Comparison of ENCODE assay signal across 32 cellular contexts in the genomic region with DNA sequence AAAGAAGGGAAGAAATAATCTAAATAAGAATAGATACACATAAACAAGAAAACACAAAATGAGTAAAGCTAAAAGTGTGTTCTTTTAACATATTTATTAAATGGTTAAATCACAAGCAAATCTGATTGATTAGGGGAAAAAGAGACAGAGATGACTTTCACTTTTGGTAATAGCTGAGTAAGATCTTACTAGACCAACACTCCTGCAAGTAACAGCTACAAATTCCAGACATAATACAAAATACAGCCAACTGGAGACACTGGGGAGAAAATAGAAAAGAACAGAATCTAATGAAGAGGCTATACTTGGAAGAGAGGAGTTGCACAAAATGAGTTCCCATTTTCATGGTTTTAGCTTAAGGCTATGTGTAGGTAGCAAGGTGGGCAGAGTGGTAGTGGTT. TPM values are rescaled to one million over a fixed set of nuclear protein-coding genes. Genes with fewer than 3 reads are reported as not detected.
A peak's percentile ranks its signal among the peaks of the same experiment; 100 is the strongest.
DNase-seq lines count a peak whose midpoint lies in the region; ATAC-seq, FAIRE-seq and TF ChIP-seq lines count a peak whose summit lies in the region.
"Had no signal": no experiment of that assay in that cellular context is flagged by ENCODE, and none has a peak within 500 bp of the region (broad histone marks: within the 10 kb centered on the region; RNA-seq: fewer than 3 reads in every experiment).

No MANE protein-coding gene starts in this region.

- TF ChIP-seq EP300 in H1 (IDR thresholded peaks at IDR 0.05; ENCODE audit: borderline replicate concordance in 1 of 2, low read depth in 2 of 2, low read length in 2 of 2) = no peak

- TF ChIP-seq POLR2A in heart left ventricle (IDR thresholded peaks at IDR 0.05) = no peak
- no peak for TF ChIP-seq POLR2A in H1 (IDR thresholded peaks at IDR 0.05; ENCODE audit: control extremely low read depth in 1 of 2, low read depth in 2 of 2, low read length in 2 of 2)

- TF ChIP-seq RAD21 in H1 (IDR thresholded peaks at IDR 0.05 in 1 of 2, conservative IDR thresholded peaks at IDR 0.05 in 1 of 2; ENCODE audit: low read depth in 2 of 2, low read length in 2 of 2) = no peak

- peak overlapping the region; percentile 91 to 96 (median 94) for H3K27ac Mint-ChIP-seq in nephron
- H3K27ac Mint-ChIP-seq: CD8-positive, alpha-beta memory T cell had no signal

- no peak overlapping the region for H2BK120ac ChIP-seq in H1 (replicated peaks; ENCODE audit: low read depth, low read length)

- no peaks in the 10 kb centered on the region for H3K36me3 ChIP-seq in cardiac muscle cell
- H3K36me3 ChIP-seq in heart left ventricle = no peaks in the 10 kb centered on the region
- H3K36me3 ChIP-seq in H1 (ENCODE audit: control insufficient read depth in 2 of 4, insufficient read depth in 4 of 4, low read length in 3 of 4) = no peaks in the 10 kb centered on the region
- H3K36me3 ChIP-seq: adrenal gland, left ventricle myocardium inferior had no signal

- peak overlapping the region; percentile 56 to 73 for H3K4me2 ChIP-seq in H1 (ENCODE audit: insufficient read depth in 1 of 2, low read depth in 2 of 2, low read length in 2 of 2)

- no peak overlapping the region; a peak in 1 of 7 replicates for H3K9ac ChIP-seq in H1 (replicated peaks in 1 of 4; ENCODE audit: extremely low read depth in 1 of 4, low read depth in 3 of 4, low read length in 3 of 4)

- H3K4me3 Mint-ChIP-seq in nephron = peak overlapping the region; percentile 81 to 91 (median 91)
- H3K4me3 Mint-ChIP-seq: activated T-cell treated with anti-CD3 and anti-CD28 coated beads, Interleukin-2, amount 50 U/mL, for 4 hours; CD8-positive, alpha-beta memory T cell had no signal

- no peak overlapping the region for H3K18ac ChIP-seq in H1 (ENCODE audit: extremely low read depth, low read length)

- no peaks in the 10 kb centered on the region for H3K9me3 ChIP-seq in cardiac muscle cell (ENCODE audit: low read depth)
- no peaks in the 10 kb centered on the region for H3K9me3 ChIP-seq in heart left ventricle
- H3K9me3 ChIP-seq in H1 (ENCODE audit: insufficient read depth in 2 of 2, low read depth in 1 of 2, low read length in 1 of 2) = no peaks in the 10 kb centered on the region
- H3K9me3 ChIP-seq: adrenal gland, left ventricle myocardium inferior, psoas muscle had no signal

- no peak overlapping the region for H3K14ac ChIP-seq in H1 (ENCODE audit: insufficient read length)

- no peak overlapping the region for H4K91ac ChIP-seq in H1 (replicated peaks; ENCODE audit: insufficient read length, low read length)

- no peak for FAIRE-seq in H1 (lab: Jason Lieb, UNC)
- FAIRE-seq: bronchial epithelial cell, GM12891 had no signal

- intact Hi-C loops in heart left ventricle (cut with DNase I) = no loop called here

- no peak for DNase-seq in cardiac muscle cell (ENCODE audit: low read depth in 1 of 2, low spot score in 1 of 2)
- no peak for DNase-seq in heart left ventricle
- no peak for DNase-seq in H1 (ENCODE audit: low read depth in 1 of 2, low spot score in 2 of 2)
- DNase-seq in GM10266 (ENCODE audit: extremely low spot score) = no peak
- no peak for DNase-seq in GM19240 (ENCODE audit: insufficient read length, low spot score)
- DNase-seq: 8988T; activated CD4-positive, CD25-positive, alpha-beta regulatory T cell treated with anti-CD3 and anti-CD28 coated beads, Interleukin-2, amount 50 U/mL, for 72 hours; activated naive CD4-positive, alpha-beta T cell; activated T-cell treated with anti-CD3 and anti-CD28 coated beads, Interleukin-2, amount 50 U/mL, for 4 hours; adrenal gland; AML-193; CD8-positive, alpha-beta memory T cell; cortex of kidney; DMS53; head of caudate nucleus; IMR-90; left ventricle myocardium inferior; NCI-H69; psoas muscle; Right ventricle myocardium superior; stimulated activated CD4-positive, alpha-beta T cell treated with anti-CD3 and anti-CD28 coated beads, Interleukin-2, amount 100 ng/mL, for 24 hours; stimulated activated naive CD4-positive, alpha-beta T cell had no signal

- TF ChIP-seq CTCF in cardiac muscle cell (IDR thresholded peaks at IDR 0.05; ENCODE audit: low read depth, low read length) = no peak
- no peak for TF ChIP-seq CTCF in heart left ventricle (IDR thresholded peaks at IDR 0.05)
- no peak for TF ChIP-seq CTCF in H1 (IDR thresholded peaks at IDR 0.05; ENCODE audit: control extremely low read depth in 1 of 3, insufficient read depth in 1 of 3, low read depth in 1 of 3, low read length in 3 of 3)
- TF ChIP-seq CTCF in nephron (IDR thresholded peaks at IDR 0.05; ENCODE audit: unreplicated experiment in 3 of 3) = no peak
- TF ChIP-seq CTCF in GM10266 (IDR thresholded peaks at IDR 0.05; ENCODE audit: control insufficient read depth, insufficient read depth, low read depth, missing control alignments) = no peak

- H3K27me3 ChIP-seq in cardiac muscle cell = no peaks in the 10 kb centered on the region
- H3K27me3 ChIP-seq in heart left ventricle = peaks cover 0 to 17% (median 0%) of the 10 kb centered on the region in 9 donors
- no peaks in the 10 kb centered on the region for H3K27me3 ChIP-seq in H1 (replicated peaks in 1 of 4; ENCODE audit: control insufficient read depth in 3 of 4, extremely low read depth in 1 of 4, insufficient read depth in 3 of 4, low read length in 3 of 4)

- 0 out of 2 replicates have a peak, but pooled peaks cover 2% of the 10 kb centered on the region for H3K23me2 ChIP-seq in H1 (ENCODE audit: low read depth, low read length)

- no peak overlapping the region for H3K4ac ChIP-seq in H1 (replicated peaks; ENCODE audit: insufficient read length, low read depth, low read length)

- H3K4me1 ChIP-seq in cardiac muscle cell (ENCODE audit: low read depth) (peaks cover 11% of the 10 kb centered on the region), heart left ventricle (no peaks in the 10 kb centered on the region), H1 (replicated peaks in 1 of 4; ENCODE audit: control insufficient read depth in 3 of 4, insufficient read depth in 4 of 4, low read length in 3 of 4) (0 out of 7 replicates have a peak, but pooled peaks cover 0 to 3% (median 0%) of the 10 kb centered on the region in 4 experiments)
- H3K4me1 ChIP-seq: adrenal gland, left ventricle myocardium inferior, psoas muscle had no signal

- H3K27me3 Mint-ChIP-seq in nephron (ENCODE audit: low read depth) = no peaks in the 10 kb centered on the region

- no peak overlapping the region for H2BK5ac ChIP-seq in H1 (ENCODE audit: low read depth, low read length)

- H4K8ac ChIP-seq in H1 (ENCODE audit: extremely low read depth, insufficient read depth, low read length) = no peak overlapping the region

- POLR2A ChIA-PET in H1 (lab: Charles Lee; ENCODE audit: partially characterized antibody) = interaction anchor here (1.0 kb wide), 1 partner anchor 10 kb away, joined by 3 read pairs; no protein-coding TSS in a partner anchor

- H3K56ac ChIP-seq in H1 (replicated peaks; ENCODE audit: insufficient read length, low read depth, low read length) = no peak overlapping the region

- no peak overlapping the region for H3K23ac ChIP-seq in H1 (ENCODE audit: insufficient read length)

- H2AK5ac ChIP-seq in H1 (ENCODE audit: low read depth, low read length) = no peak overlapping the region

- peaks cover 21% of the 10 kb centered on the region for H3K36me3 Mint-ChIP-seq in nephron (ENCODE audit: low read depth)
- H3K36me3 Mint-ChIP-seq: CD8-positive, alpha-beta memory T cell had no signal

- H3K27ac ChIP-seq in cardiac muscle cell (peak overlapping the region; percentile 92), heart left ventricle (no peak overlapping the region), H1 (ENCODE audit: low read depth, low read length) (no peak overlapping the region)
- H3K27ac ChIP-seq: adrenal gland, HL-60, left ventricle myocardium inferior, psoas muscle, skin epidermis had no signal

- no peak overlapping the region for H2AFZ ChIP-seq in H1 (ENCODE audit: low read length)

- H2BK12ac ChIP-seq in H1 (ENCODE audit: low read depth, low read length) = no peak overlapping the region

- H2BK20ac ChIP-seq in H1 (ENCODE audit: low read length) = no peak overlapping the region

- H3K79me1 ChIP-seq in H1 (ENCODE audit: low read depth, low read length) = no peaks in the 10 kb centered on the region

- ATAC-seq in heart left ventricle (no peak), GM18511 (IDR thresholded peaks at IDR 0.05; ENCODE audit: unreplicated experiment) (no peak), GM21717 (IDR thresholded peaks at IDR 0.05; ENCODE audit: unreplicated experiment) (no peak)
- ATAC-seq: activated T-cell treated with anti-CD3 and anti-CD28 coated beads, Interleukin-2, amount 50 U/mL, for 4 hours; psoas muscle had no signal

- peaks cover 5% of the 10 kb centered on the region for H3K4me1 Mint-ChIP-seq in nephron
- H3K4me1 Mint-ChIP-seq: CD8-positive, alpha-beta memory T cell had no signal

- CTCF ChIA-PET in H1 (lab: Charles Lee; ENCODE audit: partially characterized antibody) = interaction anchor here (1.1 kb wide), 1 partner anchor 314 kb away, joined by 3 read pairs; no protein-coding TSS in a partner anchor

- peaks cover 23% of the 10 kb centered on the region for H3K9me3 Mint-ChIP-seq in nephron
- H3K9me3 Mint-ChIP-seq: activated T-cell treated with anti-CD3 and anti-CD28 coated beads, Interleukin-2, amount 50 U/mL, for 4 hours had no signal

- peaks cover 0 to 19% of the 10 kb centered on the region in 2 experiments; a peak in 2 of 4 replicates for H3K79me2 ChIP-seq in H1 (ENCODE audit: control insufficient read depth in 1 of 2, insufficient read depth in 2 of 2, low read length in 2 of 2)

- H4K5ac ChIP-seq in H1 (ENCODE audit: insufficient read length, low read depth, low read length) = no peak overlapping the region

- no peaks in the 10 kb centered on the region for H4K20me1 ChIP-seq in H1 (replicated peaks in 1 of 2; ENCODE audit: control insufficient read depth in 1 of 2, insufficient read depth in 2 of 2, low read length in 2 of 2)

- H3K4me3 ChIP-seq in cardiac muscle cell = peak overlapping the region; percentile 70
- H3K4me3 ChIP-seq in heart left ventricle = no peak overlapping the region
- H3K4me3 ChIP-seq in H1 (ENCODE audit: extremely low read depth in 1 of 4, insufficient read depth in 2 of 4, low read depth in 3 of 4, low read length in 4 of 4) = peak overlapping the region; percentile 11 to 65 (median 32); a peak in 6 of 8 replicates
- H3K4me3 ChIP-seq: adrenal gland, left ventricle myocardium inferior, psoas muscle, skin epidermis had no signal

- H2BK15ac ChIP-seq in H1 (ENCODE audit: low read length) = no peak overlapping the region

RNA-seq across cellular contexts. Expression of a gene that starts 33.6 kb away (rescaled TPM):
- total RNA-seq in cardiac muscle cell = not detected in 2 replicates
- polyA plus RNA-seq in cardiac muscle cell = not detected in 2 replicates
- total RNA-seq in heart left ventricle = not detected
- polyA plus RNA-seq in heart left ventricle = not detected
- not detected in 2 replicates for total RNA-seq in H1 (2021; fragmentation: NEBNext Ultra II Directional; extraction: Animal tissue kit (Norgen Biotek cat#: 25700))
- not detected in 2 replicates for polyA plus RNA-seq in H1 (2011; rRNA removed)
- 0.06 TPM for polyA plus RNA-seq in H1 (2011; cell fraction: cytosol; rRNA removed)
- not detected for polyA plus RNA-seq in H1 (2011; cell fraction: nucleus; rRNA removed)
- polyA plus RNA-seq in H1 (2012, experiment 1 of 2) = not detected in 4 replicates
- not detected for polyA plus RNA-seq in H1 (2012, experiment 2 of 2)
- polyA plus RNA-seq in H1 (2013, experiment 1 of 2) = not detected
- polyA plus RNA-seq in H1 (2013, experiment 2 of 2) = not detected
- not detected in 2 replicates for polyA minus RNA-seq in H1 (2011; rRNA and poly(A)+ RNA removed)
- not detected for polyA minus RNA-seq in H1 (2011; cell fraction: cytosol; rRNA and poly(A)+ RNA removed)
- polyA minus RNA-seq in H1 (2011; cell fraction: nucleus; rRNA and poly(A)+ RNA removed) = not detected
- total RNA-seq: activated T-cell treated with anti-CD3 and anti-CD28 coated beads, Interleukin-2, amount 50 U/mL, for 4 hours; adrenal gland; bronchial epithelial cell; CD8-positive, alpha-beta memory T cell; IMR-90; left ventricle myocardium inferior; M059J; mononuclear cell; psoas muscle; Right ventricle myocardium superior had no signal
- polyA plus RNA-seq: adrenal gland; CD8-positive, alpha-beta memory T cell; IMR-90; psoas muscle; thymus had no signal

Comparison
In these comparisons a context has a peak if more than half of its experiments do, and no peak if none do; other contexts are left out.
1. H3K4me3 ChIP-seq: peak in cardiac muscle cell (single experiment) and H1 (4 of 4); none in heart left ventricle (0 of 12).